Comparison of ENCODE assay signal across 15 cellular contexts in the genomic region with DNA sequence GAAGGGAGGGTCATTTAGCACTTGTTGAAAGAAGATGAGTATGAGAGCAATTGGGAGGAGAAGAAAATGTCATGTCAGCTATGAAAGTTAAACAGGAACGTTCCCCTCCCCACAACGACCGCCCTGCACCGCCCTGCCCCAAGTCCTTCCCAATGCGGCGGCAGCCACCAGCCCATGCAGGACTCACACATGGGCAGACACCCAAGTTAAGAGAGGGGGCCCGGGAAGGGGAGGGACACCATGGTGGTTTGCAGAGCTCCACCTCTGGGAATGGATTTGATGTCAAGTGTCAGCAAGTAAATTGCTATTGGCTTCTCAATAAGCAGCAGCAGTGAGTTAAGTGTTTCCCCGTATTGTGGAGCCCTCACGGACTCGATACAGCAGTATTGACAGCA. TPM values are rescaled to one million over a fixed set of nuclear protein-coding genes. Genes with fewer than 3 reads are reported as not detected.
A peak's percentile ranks its signal among the peaks of the same experiment; 100 is the strongest.
DNase-seq lines count a peak whose midpoint lies in the region; ATAC-seq and TF ChIP-seq lines count a peak whose summit lies in the region.
"Had no signal": no experiment of that assay in that cellular context is flagged by ENCODE, and none has a peak within 500 bp of the region (broad histone marks: within the 10 kb centered on the region; RNA-seq: fewer than 3 reads in every experiment).

No MANE protein-coding gene starts in this region.

- H3K27ac Mint-ChIP-seq in nephron progenitor cell: peak overlapping the region; percentile 96
- H3K27ac Mint-ChIP-seq: activated naive CD8-positive, alpha-beta T cell; naive B cell had no signal

- peaks cover 10% of the 10 kb centered on the region for H3K27me3 Mint-ChIP-seq in nephron progenitor cell (ENCODE audit: low read depth, poor library complexity)
- H3K27me3 Mint-ChIP-seq: activated naive CD8-positive, alpha-beta T cell; IgD-negative memory B cell had no signal

- H3K4me3 Mint-ChIP-seq in nephron progenitor cell: peak overlapping the region; percentile 57
- H3K4me3 Mint-ChIP-seq: activated naive CD8-positive, alpha-beta T cell; naive B cell had no signal

- DNase-seq in RWPE1 (ENCODE audit: low spot score) (no peak), nephron progenitor cell (no peak), tibial artery (peak in 1 of 2 donors; percentile 82), ACHN (no peak)
- DNase-seq: activated CD4-positive, CD25-positive, alpha-beta regulatory T cell; DND-41; H7; naive B cell; retina; stimulated activated naive CD4-positive, alpha-beta T cell had no signal

- in situ Hi-C loops in ACHN (cut with HindIII; ENCODE audit: low pct_ligation_motif_present, low pct_unique_long_range_greater_than_20kb, low sequenced_read_pairs): no loop called here

- intact Hi-C loops in tibial artery (cut with DNase I; ENCODE audit: low total_unique reads): no loop called here

- H3K9me3 Mint-ChIP-seq in nephron progenitor cell: no peaks in the 10 kb centered on the region
- H3K9me3 Mint-ChIP-seq: IgD-negative memory B cell, naive B cell had no signal

- H3K27me3 ChIP-seq in gastroesophageal sphincter: no peaks in the 10 kb centered on the region
- no peaks in the 10 kb centered on the region for H3K27me3 ChIP-seq in tibial artery

- no peaks in the 10 kb centered on the region for H3K36me3 ChIP-seq in gastroesophageal sphincter
- no peaks in the 10 kb centered on the region for H3K36me3 ChIP-seq in tibial artery

- 60 to 70% methylated on average over 7 to 9 of the region's 10 CpGs for WGBS in gastroesophageal sphincter (ENCODE audit: low coverage in 1 of 2), 2 donors

- H3K36me3 Mint-ChIP-seq in nephron progenitor cell (ENCODE audit: low read depth): no peaks in the 10 kb centered on the region
- H3K36me3 Mint-ChIP-seq: activated naive CD8-positive, alpha-beta T cell; IgD-negative memory B cell; naive B cell had no signal

- peak overlapping the region; percentile 22; the same call in 1 of the 2 replicates for H3K27ac ChIP-seq in RWPE1
- peak overlapping the region in 3 of 4 donors; percentile 37 to 67 (median 41) for H3K27ac ChIP-seq in gastroesophageal sphincter
- H3K27ac ChIP-seq in tibial artery: peak overlapping the region; percentile 79 to 99

- TF ChIP-seq CTCF in RWPE1 (conservative IDR thresholded peaks at IDR 0.05; ENCODE audit: low read depth) (no peak), gastroesophageal sphincter (IDR thresholded peaks at IDR 0.05) (no peak), nephron progenitor cell (IDR thresholded peaks at IDR 0.05) (no peak), tibial artery (IDR thresholded peaks at IDR 0.05) (no peak)

- H3K4me3 ChIP-seq in gastroesophageal sphincter (no peak overlapping the region), tibial artery (peak overlapping the region; percentile 3 to 7)

- TF ChIP-seq EP300 in gastroesophageal sphincter (IDR thresholded peaks at IDR 0.05): no peak

- ATAC-seq in gastroesophageal sphincter (no peak), HG03196 (IDR thresholded peaks at IDR 0.05; ENCODE audit: unreplicated experiment) (no peak), HG02981 (IDR thresholded peaks at IDR 0.05; ENCODE audit: unreplicated experiment) (no peak)

- CTCF ChIA-PET in RWPE1 (lab: Yijun Ruan, JAX): interaction anchor here (0.5 to 1.0 kb wide), 3 partner anchors 63 to 1257 kb away, joined by 3 to 4 read pairs (median 3); no protein-coding TSS in a partner anchor

- no peak for TF ChIP-seq POLR2A in gastroesophageal sphincter (IDR thresholded peaks at IDR 0.05)

- peaks cover 92% of the 10 kb centered on the region for H3K4me1 Mint-ChIP-seq in nephron progenitor cell

- POLR2A ChIA-PET in RWPE1 (lab: Yijun Ruan, JAX; ENCODE audit: low non-redundant PET): no interaction called here

- H3K4me1 ChIP-seq in gastroesophageal sphincter: peaks cover 0 to 88% (median 19%) of the 10 kb centered on the region in 3 donors
- peaks cover 10 to 100% (median 71%) of the 10 kb centered on the region in 4 donors for H3K4me1 ChIP-seq in tibial artery

- no peaks in the 10 kb centered on the region for H3K9me3 ChIP-seq in gastroesophageal sphincter
- no peaks in the 10 kb centered on the region for H3K9me3 ChIP-seq in tibial artery

RNA-seq across cellular contexts. Expression of gene ZFHX3, which starts 22.8 kb away (rescaled TPM):
- 10 to 100 TPM; 24.0 to 47.1 (median 29.5) TPM for total RNA-seq in gastroesophageal sphincter

Comparison
In these comparisons a context has a peak if more than half of its experiments do, and no peak if none do; other contexts are left out.
1. H3K27ac ChIP-seq: peak in every context shown above with its lines; median percentile 89 in tibial artery; 41 in gastroesophageal sphincter; 22 in RWPE1.
2. H3K4me3 ChIP-seq: peak in tibial artery (2 of 2); none in gastroesophageal sphincter (0 of 2).